ENCODE assay signal across 1 cellular context in genomic region chr10:99779335-99779734, GRCh38.
TF ChIP-seq lines count a peak whose summit lies in the region.

No MANE protein-coding gene starts in this region.

TF ChIP-seq in H1, 55 proteins besides CTCF, POLR2A, EP300 and RAD21:
- TF ChIP-seq NANOG (IDR thresholded peaks at IDR 0.05; ENCODE audit: insufficient read depth, low read depth, low read length, poor library complexity, severe bottlenecking) = no peak
- no peak for TF ChIP-seq BRCA1 (IDR thresholded peaks at IDR 0.05; ENCODE audit: low read depth, low read length)
- no peak for TF ChIP-seq RXRA (IDR thresholded peaks at IDR 0.05; ENCODE audit: insufficient read depth, low read depth, low read length)
- no peak for TF ChIP-seq EGR1 (IDR thresholded peaks at IDR 0.05; ENCODE audit: borderline replicate concordance, low read depth, low read length)
- TF ChIP-seq SP4 (IDR thresholded peaks at IDR 0.05; ENCODE audit: low read length) = no peak
- TF ChIP-seq, protein P1, sequence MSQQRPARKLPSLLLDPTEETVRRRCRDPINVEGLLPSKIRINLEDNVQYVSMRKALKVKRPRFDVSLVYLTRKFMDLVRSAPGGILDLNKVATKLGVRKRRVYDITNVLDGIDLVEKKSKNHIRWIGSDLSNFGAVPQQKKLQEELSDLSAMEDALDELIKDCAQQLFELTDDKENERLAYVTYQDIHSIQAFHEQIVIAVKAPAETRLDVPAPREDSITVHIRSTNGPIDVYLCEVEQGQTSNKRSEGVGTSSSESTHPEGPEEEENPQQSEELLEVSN (IDR thresholded peaks at IDR 0.05) = no peak
- TF ChIP-seq RBBP5 (IDR thresholded peaks at IDR 0.05; ENCODE audit: borderline replicate concordance, low read depth, low read length) = no peak
- no peak for TF ChIP-seq TCF12 (IDR thresholded peaks at IDR 0.05; ENCODE audit: low read depth, low read length)
- TF ChIP-seq TAF7 (optimal IDR thresholded peaks at IDR 0.05; ENCODE audit: borderline replicate concordance, low read depth, low read length) = no peak
- TF ChIP-seq BCL11A (IDR thresholded peaks at IDR 0.05; ENCODE audit: low read depth in 2 of 2, low read length in 2 of 2) = no peak
